Comparison of ENCODE assay signal across 1 cellular context in the genomic region with DNA sequence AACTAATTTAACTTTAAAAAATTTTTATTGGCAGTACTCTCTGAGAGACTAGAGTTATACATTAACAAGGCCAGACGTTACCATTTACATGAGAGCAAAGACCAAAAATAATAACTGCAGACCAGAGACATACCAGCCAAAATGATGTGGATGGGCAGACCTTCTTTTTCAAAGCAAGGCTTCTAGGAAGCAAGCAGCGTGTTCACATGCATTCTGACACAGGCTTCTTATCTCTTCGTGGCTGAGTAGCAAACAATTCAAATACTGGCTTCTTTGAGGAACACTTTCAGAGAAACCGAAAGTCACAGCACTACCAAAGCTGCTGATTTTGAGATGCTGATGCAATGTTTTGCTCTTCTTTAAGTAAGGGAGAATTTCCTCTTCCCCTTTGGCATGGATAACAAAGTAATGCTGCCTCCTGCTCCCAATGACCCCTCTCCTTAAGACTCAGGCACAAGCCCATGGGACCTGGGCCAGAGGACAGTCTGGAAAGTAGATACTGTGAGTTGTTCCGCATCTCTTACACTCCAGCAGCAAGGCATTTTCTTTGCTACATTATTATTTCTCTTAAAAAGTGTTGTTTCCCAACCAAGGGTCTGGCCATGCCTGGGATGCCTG.
A peak's percentile ranks its signal among the peaks of the same experiment; 100 is the strongest.
TF ChIP-seq lines count a peak whose summit lies in the region.

No MANE protein-coding gene starts in this region.

TF ChIP-seq in K562, 482 proteins besides CTCF, POLR2A, EP300 and RAD21 (continued from another document and continues in another):
- TF ChIP-seq, protein P1, sequence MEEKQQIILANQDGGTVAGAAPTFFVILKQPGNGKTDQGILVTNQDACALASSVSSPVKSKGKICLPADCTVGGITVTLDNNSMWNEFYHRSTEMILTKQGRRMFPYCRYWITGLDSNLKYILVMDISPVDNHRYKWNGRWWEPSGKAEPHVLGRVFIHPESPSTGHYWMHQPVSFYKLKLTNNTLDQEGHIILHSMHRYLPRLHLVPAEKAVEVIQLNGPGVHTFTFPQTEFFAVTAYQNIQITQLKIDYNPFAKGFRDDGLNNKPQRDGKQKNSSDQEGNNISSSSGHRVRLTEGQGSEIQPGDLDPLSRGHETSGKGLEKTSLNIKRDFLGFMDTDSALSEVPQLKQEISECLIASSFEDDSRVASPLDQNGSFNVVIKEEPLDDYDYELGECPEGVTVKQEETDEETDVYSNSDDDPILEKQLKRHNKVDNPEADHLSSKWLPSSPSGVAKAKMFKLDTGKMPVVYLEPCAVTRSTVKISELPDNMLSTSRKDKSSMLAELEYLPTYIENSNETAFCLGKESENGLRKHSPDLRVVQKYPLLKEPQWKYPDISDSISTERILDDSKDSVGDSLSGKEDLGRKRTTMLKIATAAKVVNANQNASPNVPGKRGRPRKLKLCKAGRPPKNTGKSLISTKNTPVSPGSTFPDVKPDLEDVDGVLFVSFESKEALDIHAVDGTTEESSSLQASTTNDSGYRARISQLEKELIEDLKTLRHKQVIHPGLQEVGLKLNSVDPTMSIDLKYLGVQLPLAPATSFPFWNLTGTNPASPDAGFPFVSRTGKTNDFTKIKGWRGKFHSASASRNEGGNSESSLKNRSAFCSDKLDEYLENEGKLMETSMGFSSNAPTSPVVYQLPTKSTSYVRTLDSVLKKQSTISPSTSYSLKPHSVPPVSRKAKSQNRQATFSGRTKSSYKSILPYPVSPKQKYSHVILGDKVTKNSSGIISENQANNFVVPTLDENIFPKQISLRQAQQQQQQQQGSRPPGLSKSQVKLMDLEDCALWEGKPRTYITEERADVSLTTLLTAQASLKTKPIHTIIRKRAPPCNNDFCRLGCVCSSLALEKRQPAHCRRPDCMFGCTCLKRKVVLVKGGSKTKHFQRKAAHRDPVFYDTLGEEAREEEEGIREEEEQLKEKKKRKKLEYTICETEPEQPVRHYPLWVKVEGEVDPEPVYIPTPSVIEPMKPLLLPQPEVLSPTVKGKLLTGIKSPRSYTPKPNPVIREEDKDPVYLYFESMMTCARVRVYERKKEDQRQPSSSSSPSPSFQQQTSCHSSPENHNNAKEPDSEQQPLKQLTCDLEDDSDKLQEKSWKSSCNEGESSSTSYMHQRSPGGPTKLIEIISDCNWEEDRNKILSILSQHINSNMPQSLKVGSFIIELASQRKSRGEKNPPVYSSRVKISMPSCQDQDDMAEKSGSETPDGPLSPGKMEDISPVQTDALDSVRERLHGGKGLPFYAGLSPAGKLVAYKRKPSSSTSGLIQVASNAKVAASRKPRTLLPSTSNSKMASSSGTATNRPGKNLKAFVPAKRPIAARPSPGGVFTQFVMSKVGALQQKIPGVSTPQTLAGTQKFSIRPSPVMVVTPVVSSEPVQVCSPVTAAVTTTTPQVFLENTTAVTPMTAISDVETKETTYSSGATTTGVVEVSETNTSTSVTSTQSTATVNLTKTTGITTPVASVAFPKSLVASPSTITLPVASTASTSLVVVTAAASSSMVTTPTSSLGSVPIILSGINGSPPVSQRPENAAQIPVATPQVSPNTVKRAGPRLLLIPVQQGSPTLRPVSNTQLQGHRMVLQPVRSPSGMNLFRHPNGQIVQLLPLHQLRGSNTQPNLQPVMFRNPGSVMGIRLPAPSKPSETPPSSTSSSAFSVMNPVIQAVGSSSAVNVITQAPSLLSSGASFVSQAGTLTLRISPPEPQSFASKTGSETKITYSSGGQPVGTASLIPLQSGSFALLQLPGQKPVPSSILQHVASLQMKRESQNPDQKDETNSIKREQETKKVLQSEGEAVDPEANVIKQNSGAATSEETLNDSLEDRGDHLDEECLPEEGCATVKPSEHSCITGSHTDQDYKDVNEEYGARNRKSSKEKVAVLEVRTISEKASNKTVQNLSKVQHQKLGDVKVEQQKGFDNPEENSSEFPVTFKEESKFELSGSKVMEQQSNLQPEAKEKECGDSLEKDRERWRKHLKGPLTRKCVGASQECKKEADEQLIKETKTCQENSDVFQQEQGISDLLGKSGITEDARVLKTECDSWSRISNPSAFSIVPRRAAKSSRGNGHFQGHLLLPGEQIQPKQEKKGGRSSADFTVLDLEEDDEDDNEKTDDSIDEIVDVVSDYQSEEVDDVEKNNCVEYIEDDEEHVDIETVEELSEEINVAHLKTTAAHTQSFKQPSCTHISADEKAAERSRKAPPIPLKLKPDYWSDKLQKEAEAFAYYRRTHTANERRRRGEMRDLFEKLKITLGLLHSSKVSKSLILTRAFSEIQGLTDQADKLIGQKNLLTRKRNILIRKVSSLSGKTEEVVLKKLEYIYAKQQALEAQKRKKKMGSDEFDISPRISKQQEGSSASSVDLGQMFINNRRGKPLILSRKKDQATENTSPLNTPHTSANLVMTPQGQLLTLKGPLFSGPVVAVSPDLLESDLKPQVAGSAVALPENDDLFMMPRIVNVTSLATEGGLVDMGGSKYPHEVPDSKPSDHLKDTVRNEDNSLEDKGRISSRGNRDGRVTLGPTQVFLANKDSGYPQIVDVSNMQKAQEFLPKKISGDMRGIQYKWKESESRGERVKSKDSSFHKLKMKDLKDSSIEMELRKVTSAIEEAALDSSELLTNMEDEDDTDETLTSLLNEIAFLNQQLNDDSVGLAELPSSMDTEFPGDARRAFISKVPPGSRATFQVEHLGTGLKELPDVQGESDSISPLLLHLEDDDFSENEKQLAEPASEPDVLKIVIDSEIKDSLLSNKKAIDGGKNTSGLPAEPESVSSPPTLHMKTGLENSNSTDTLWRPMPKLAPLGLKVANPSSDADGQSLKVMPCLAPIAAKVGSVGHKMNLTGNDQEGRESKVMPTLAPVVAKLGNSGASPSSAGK (IDR thresholded peaks at IDR 0.05) = peak; percentile 95
- TF ChIP-seq MED1 (CRISPR knock-in tag; IDR thresholded peaks at IDR 0.05; ENCODE audit: borderline replicate concordance) = no peak
- no peak for TF ChIP-seq ZKSCAN8 (CRISPR knock-in tag; IDR thresholded peaks at IDR 0.05)
- TF ChIP-seq IFI16 (CRISPR knock-in tag; IDR thresholded peaks at IDR 0.05) = no peak
- TF ChIP-seq, protein P2, sequence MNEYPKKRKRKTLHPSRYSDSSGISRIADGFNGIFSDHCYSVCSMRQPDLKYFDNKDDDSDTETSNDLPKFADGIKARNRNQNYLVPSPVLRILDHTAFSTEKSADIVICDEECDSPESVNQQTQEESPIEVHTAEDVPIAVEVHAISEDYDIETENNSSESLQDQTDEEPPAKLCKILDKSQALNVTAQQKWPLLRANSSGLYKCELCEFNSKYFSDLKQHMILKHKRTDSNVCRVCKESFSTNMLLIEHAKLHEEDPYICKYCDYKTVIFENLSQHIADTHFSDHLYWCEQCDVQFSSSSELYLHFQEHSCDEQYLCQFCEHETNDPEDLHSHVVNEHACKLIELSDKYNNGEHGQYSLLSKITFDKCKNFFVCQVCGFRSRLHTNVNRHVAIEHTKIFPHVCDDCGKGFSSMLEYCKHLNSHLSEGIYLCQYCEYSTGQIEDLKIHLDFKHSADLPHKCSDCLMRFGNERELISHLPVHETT (CRISPR knock-in tag; conservative IDR thresholded peaks at IDR 0.05 in 1 of 2, IDR thresholded peaks at IDR 0.05 in 1 of 2) = 0 out of 4 replicates have a peak, but pooled peaks of 1 of the 2 experiments have one; percentile 29
- no peak for TF ChIP-seq ERF (CRISPR knock-in tag; IDR thresholded peaks at IDR 0.05)
- peak; percentile 64; the same call in 1 of the 2 replicates for TF ChIP-seq SMAD4 (CRISPR knock-in tag; conservative IDR thresholded peaks at IDR 0.05)
- TF ChIP-seq, protein P3, sequence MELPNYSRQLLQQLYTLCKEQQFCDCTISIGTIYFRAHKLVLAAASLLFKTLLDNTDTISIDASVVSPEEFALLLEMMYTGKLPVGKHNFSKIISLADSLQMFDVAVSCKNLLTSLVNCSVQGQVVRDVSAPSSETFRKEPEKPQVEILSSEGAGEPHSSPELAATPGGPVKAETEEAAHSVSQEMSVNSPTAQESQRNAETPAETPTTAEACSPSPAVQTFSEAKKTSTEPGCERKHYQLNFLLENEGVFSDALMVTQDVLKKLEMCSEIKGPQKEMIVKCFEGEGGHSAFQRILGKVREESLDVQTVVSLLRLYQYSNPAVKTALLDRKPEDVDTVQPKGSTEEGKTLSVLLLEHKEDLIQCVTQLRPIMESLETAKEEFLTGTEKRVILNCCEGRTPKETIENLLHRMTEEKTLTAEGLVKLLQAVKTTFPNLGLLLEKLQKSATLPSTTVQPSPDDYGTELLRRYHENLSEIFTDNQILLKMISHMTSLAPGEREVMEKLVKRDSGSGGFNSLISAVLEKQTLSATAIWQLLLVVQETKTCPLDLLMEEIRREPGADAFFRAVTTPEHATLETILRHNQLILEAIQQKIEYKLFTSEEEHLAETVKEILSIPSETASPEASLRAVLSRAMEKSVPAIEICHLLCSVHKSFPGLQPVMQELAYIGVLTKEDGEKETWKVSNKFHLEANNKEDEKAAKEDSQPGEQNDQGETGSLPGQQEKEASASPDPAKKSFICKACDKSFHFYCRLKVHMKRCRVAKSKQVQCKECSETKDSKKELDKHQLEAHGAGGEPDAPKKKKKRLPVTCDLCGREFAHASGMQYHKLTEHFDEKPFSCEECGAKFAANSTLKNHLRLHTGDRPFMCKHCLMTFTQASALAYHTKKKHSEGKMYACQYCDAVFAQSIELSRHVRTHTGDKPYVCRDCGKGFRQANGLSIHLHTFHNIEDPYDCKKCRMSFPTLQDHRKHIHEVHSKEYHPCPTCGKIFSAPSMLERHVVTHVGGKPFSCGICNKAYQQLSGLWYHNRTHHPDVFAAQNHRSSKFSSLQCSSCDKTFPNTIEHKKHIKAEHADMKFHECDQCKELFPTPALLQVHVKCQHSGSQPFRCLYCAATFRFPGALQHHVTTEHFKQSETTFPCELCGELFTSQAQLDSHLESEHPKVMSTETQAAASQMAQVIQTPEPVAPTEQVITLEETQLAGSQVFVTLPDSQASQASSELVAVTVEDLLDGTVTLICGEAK (IDR thresholded peaks at IDR 0.05) = no peak
- TF ChIP-seq, protein P3 (CRISPR knock-in tag; IDR thresholded peaks at IDR 0.05) = no peak
- TF ChIP-seq ZNF431 (CRISPR knock-in tag; IDR thresholded peaks at IDR 0.05) = no peak
- no peak for TF ChIP-seq DIDO1 (tag; IDR thresholded peaks at IDR 0.05; ENCODE audit: low read depth)
- peak; percentile 49; the same call in 1 of the 2 replicates for TF ChIP-seq MTA1 (IDR thresholded peaks at IDR 0.05; ENCODE audit: borderline replicate concordance)
- TF ChIP-seq HCFC1 (IDR thresholded peaks at IDR 0.05; ENCODE audit: low read depth, low read length) = no peak
- TF ChIP-seq MYC (IDR thresholded peaks at IDR 0.05; ENCODE audit: low read depth, low read length) = peak; percentile 69
- no peak for TF ChIP-seq MYC (CRISPR knock-in tag; IDR thresholded peaks at IDR 0.05; ENCODE audit: borderline replicate concordance, low read depth)
- peak; percentile 60 for TF ChIP-seq CXXC5 (CRISPR knock-in tag; IDR thresholded peaks at IDR 0.05)
- TF ChIP-seq HNRNPH1 (optimal IDR thresholded peaks at IDR 0.05; ENCODE audit: low read depth, low read length) = no peak
- peak in 1 of 2 experiments; percentile 23; a peak in 2 of 4 replicates for TF ChIP-seq FOXK2 (conservative IDR thresholded peaks at IDR 0.05 in 1 of 2, IDR thresholded peaks at IDR 0.05 in 1 of 2; ENCODE audit: low read depth in 2 of 2)
- TF ChIP-seq NBN (IDR thresholded peaks at IDR 0.05; ENCODE audit: low read depth) = peak; percentile 24; the same call in 1 of the 2 replicates
- 0 out of 2 replicates have a peak, but pooled peaks have one; percentile 46 for TF ChIP-seq POLR2H (tag; IDR thresholded peaks at IDR 0.05; ENCODE audit: low read depth)
- TF ChIP-seq PRPF4 (IDR thresholded peaks at IDR 0.05; ENCODE audit: insufficient read depth, low read depth, low read length, poor library complexity, severe bottlenecking) = no peak
- TF ChIP-seq, protein P4, sequence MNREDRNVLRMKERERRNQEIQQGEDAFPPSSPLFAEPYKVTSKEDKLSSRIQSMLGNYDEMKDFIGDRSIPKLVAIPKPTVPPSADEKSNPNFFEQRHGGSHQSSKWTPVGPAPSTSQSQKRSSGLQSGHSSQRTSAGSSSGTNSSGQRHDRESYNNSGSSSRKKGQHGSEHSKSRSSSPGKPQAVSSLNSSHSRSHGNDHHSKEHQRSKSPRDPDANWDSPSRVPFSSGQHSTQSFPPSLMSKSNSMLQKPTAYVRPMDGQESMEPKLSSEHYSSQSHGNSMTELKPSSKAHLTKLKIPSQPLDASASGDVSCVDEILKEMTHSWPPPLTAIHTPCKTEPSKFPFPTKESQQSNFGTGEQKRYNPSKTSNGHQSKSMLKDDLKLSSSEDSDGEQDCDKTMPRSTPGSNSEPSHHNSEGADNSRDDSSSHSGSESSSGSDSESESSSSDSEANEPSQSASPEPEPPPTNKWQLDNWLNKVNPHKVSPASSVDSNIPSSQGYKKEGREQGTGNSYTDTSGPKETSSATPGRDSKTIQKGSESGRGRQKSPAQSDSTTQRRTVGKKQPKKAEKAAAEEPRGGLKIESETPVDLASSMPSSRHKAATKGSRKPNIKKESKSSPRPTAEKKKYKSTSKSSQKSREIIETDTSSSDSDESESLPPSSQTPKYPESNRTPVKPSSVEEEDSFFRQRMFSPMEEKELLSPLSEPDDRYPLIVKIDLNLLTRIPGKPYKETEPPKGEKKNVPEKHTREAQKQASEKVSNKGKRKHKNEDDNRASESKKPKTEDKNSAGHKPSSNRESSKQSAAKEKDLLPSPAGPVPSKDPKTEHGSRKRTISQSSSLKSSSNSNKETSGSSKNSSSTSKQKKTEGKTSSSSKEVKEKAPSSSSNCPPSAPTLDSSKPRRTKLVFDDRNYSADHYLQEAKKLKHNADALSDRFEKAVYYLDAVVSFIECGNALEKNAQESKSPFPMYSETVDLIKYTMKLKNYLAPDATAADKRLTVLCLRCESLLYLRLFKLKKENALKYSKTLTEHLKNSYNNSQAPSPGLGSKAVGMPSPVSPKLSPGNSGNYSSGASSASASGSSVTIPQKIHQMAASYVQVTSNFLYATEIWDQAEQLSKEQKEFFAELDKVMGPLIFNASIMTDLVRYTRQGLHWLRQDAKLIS (CRISPR knock-in tag; IDR thresholded peaks at IDR 0.05) = no peak
- peak; percentile 72 for TF ChIP-seq CEBPB (tag; IDR thresholded peaks at IDR 0.05)
- TF ChIP-seq EP400 (IDR thresholded peaks at IDR 0.05) = peak; percentile 62
- no peak for TF ChIP-seq CHCHD3 (CRISPR knock-in tag; IDR thresholded peaks at IDR 0.05)
- no peak for TF ChIP-seq KAT8 (IDR thresholded peaks at IDR 0.05; ENCODE audit: low read depth)
- TF ChIP-seq TAF9B (IDR thresholded peaks at IDR 0.05; ENCODE audit: partially characterized antibody) = peak; percentile 32
